Comparison of ENCODE assay signal across 29 cellular contexts in genomic region chr12:89650239-89650638, GRCh38. TPM values are rescaled to one million over a fixed set of nuclear protein-coding genes. Genes with fewer than 3 reads are reported as not detected.
A peak's percentile ranks its signal among the peaks of the same experiment; 100 is the strongest.
DNase-seq lines count a peak whose midpoint lies in the region; ATAC-seq, FAIRE-seq and TF ChIP-seq lines count a peak whose summit lies in the region.
"Had no signal": no experiment of that assay in that cellular context is flagged by ENCODE, and none has a peak within 500 bp of the region (broad histone marks: within the 10 kb centered on the region; RNA-seq: fewer than 3 reads in every experiment).

No MANE protein-coding gene starts in this region.

- H2AFZ ChIP-seq in PC-3 (ENCODE audit: low read length) = no peak overlapping the region
- H2AFZ ChIP-seq: GM23338 had no signal

- no peak overlapping the region for H3K4me2 ChIP-seq in PC-3 (ENCODE audit: low read length)
- H3K4me2 ChIP-seq: A549, GM23338 had no signal

- ATAC-seq in PC-3 = no peak
- ATAC-seq: A549, GM23338 had no signal

- CTCF ChIA-PET in PC-3 (lab: Charles Lee) = no interaction called here

- H3K27me3 ChIP-seq in PC-3 (ENCODE audit: low read length) = no peaks in the 10 kb centered on the region
- no peaks in the 10 kb centered on the region for H3K27me3 ChIP-seq in bronchial epithelial cell (ENCODE audit: control insufficient read depth, insufficient read depth, low read length)
- H3K27me3 ChIP-seq: SJSA1 had no signal

- DNase-seq in ELR (ENCODE audit: low read depth) (peak; percentile 34), PC-3 (peak; percentile 22), bronchial epithelial cell (ENCODE audit: low read depth) (no peak), iris pigment epithelial cell (ENCODE audit: low read depth) (peak; percentile 66), NCI-H187 (lab: John Stamatoyannopoulos, UW) (no peak), kidney (no peak), NCI-H2227 (lab: John Stamatoyannopoulos, UW; ENCODE audit: unreplicated experiment) (no peak)
- DNase-seq: AML-193; C1 segment of cervical spinal cord; CD4-positive, alpha-beta memory T cell; COR-L47; DMS53; EL; GF-D8; H9; HFFc6; MV-4-11; NCI-H1105; NCI-H146; NCI-H2029; NCI-H446 treated with DMSO at 0.1 percent for 48 hours; NCI-H526 treated with DMSO at 0.1 percent for 48 hours; Right ventricle myocardium superior; RPMI8226 had no signal

- H3K9me3 ChIP-seq in PC-3 (ENCODE audit: low read length) (no peaks in the 10 kb centered on the region), kidney (ENCODE audit: control insufficient read depth in 1 of 2, low read length in 2 of 2) (peaks cover 0 to 3% of the 10 kb centered on the region in 2 donors)
- H3K9me3 ChIP-seq: SJSA1 had no signal

- no peaks in the 10 kb centered on the region for H3K9me2 ChIP-seq in PC-3 (replicated peaks; ENCODE audit: low read length)

- H3K4me1 ChIP-seq in PC-3 (ENCODE audit: insufficient read depth, low read length) (no peaks in the 10 kb centered on the region), kidney (ENCODE audit: control insufficient read depth in 1 of 2, insufficient read depth in 1 of 2, low read depth in 1 of 2, low read length in 2 of 2) (peaks cover 0 to 5% of the 10 kb centered on the region in 2 donors)
- H3K4me1 ChIP-seq: SJSA1 had no signal

- peak; percentile 7 for FAIRE-seq in bronchial epithelial cell (lab: Jason Lieb, UNC)
- FAIRE-seq in kidney (lab: Jason Lieb, UNC) = no peak
- FAIRE-seq: A549, GM12891, HTR-8/SVneo had no signal

- intact Hi-C loops in PC-3 (cut with micrococcal nuclease) (no loop called here), kidney (cut with DNase I) (no loop called here)

- H4K20me1 ChIP-seq in PC-3 (ENCODE audit: low read length) = peaks cover 22% of the 10 kb centered on the region; the same call in 1 of the 2 replicates

- H3K79me2 ChIP-seq in PC-3 (ENCODE audit: low read length) = peaks cover 84% of the 10 kb centered on the region

- no peaks in the 10 kb centered on the region for H3F3A ChIP-seq in PC-3 (ENCODE audit: low read length, unreplicated experiment)

- no peak overlapping the region for H3K4me3 ChIP-seq in PC-3 (ENCODE audit: low read length)
- H3K4me3 ChIP-seq in bronchial epithelial cell (ENCODE audit: low read depth, low read length) = no peak overlapping the region
- no peak overlapping the region for H3K4me3 ChIP-seq in kidney (ENCODE audit: low read length in 2 of 2)
- H3K4me3 ChIP-seq: A549, GM23338, SJSA1 had no signal

- H3K9ac ChIP-seq in PC-3 (ENCODE audit: low read length) = no peak overlapping the region
- H3K9ac ChIP-seq in kidney (ENCODE audit: low read length in 2 of 2) = no peak overlapping the region

- H3K36me3 ChIP-seq in PC-3 (ENCODE audit: low read depth, low read length) = peaks cover 30% of the 10 kb centered on the region
- H3K36me3 ChIP-seq in bronchial epithelial cell (ENCODE audit: control insufficient read depth, insufficient read depth, low read length) = no peaks in the 10 kb centered on the region
- H3K36me3 ChIP-seq in kidney (ENCODE audit: control insufficient read depth in 1 of 2, insufficient read depth in 2 of 2, low read length in 2 of 2) = no peaks in the 10 kb centered on the region

- BruUV-seq in PC-3 (replicated peaks; lab: Mats Ljungman, UMichigan) = no TSS peak

- H3K27ac ChIP-seq in PC-3 (ENCODE audit: low read length) (no peak overlapping the region), kidney (ENCODE audit: low read depth in 2 of 2, low read length in 2 of 2) (no peak overlapping the region)
- H3K27ac ChIP-seq: A549, SJSA1 had no signal

- POLR2A ChIA-PET in PC-3 (lab: Charles Lee; ENCODE audit: unreplicated experiment) = no interaction called here

- TF ChIP-seq CTCF in PC-3 (conservative IDR thresholded peaks at IDR 0.05; ENCODE audit: low read depth, low read length) (no peak), bronchial epithelial cell (IDR thresholded peaks at IDR 0.05; ENCODE audit: insufficient read depth, low read length, severe bottlenecking) (no peak), kidney (IDR thresholded peaks at IDR 0.05; ENCODE audit: borderline replicate concordance, extremely low read depth, insufficient read depth) (no peak)

RNA-seq across cellular contexts. Expression of gene ATP2B1, which starts 58.4 kb away (rescaled TPM):
- total RNA-seq in PC-3 (2014; rRNA removed) (48.5 and 61.9 TPM in 2 replicates), bronchial epithelial cell (69.8 and 80.8 TPM in 2 replicates), kidney (53.4 TPM)
- 6.3 TPM for polyA plus RNA-seq in kidney (ENCODE audit: insufficient read depth, low read depth, low replicate concordance)

Comparison
In these comparisons a context has a peak if more than half of its experiments do, and no peak if none do; other contexts are left out.
1. DNase-seq: peak in ELR (single experiment), PC-3 (single experiment) and iris pigment epithelial cell (single experiment); none in bronchial epithelial cell (single experiment), NCI-H187 (0 of 2), kidney (single experiment) and NCI-H2227 (single experiment).